Comparison of ENCODE assay signal across 23 cellular contexts in genomic region chr11:128909438-128910125, GRCh38. TPM values are rescaled to one million over a fixed set of nuclear protein-coding genes. Genes with fewer than 3 reads are reported as not detected.
DNase-seq lines count a peak whose midpoint lies in the region; ATAC-seq, FAIRE-seq and TF ChIP-seq lines count a peak whose summit lies in the region.
"Had no signal": no experiment of that assay in that cellular context is flagged by ENCODE, and none has a peak within 500 bp of the region (broad histone marks: within the 10 kb centered on the region; RNA-seq: fewer than 3 reads in every experiment).

No MANE protein-coding gene starts in this region.

- H4K20me1 ChIP-seq in fibroblast of lung (ENCODE audit: control insufficient read depth, extremely low read depth, insufficient read depth, low read length) = no peaks in the 10 kb centered on the region

- no peak overlapping the region for H3K4me3 Mint-ChIP-seq in natural killer cell treated with Interleukin-12 subunit alpha and Interleukin-12 subunit beta and Interleukin-15 and Interleukin-18, amount 100 ng/mL, for 72 hours
- no peak overlapping the region for H3K4me3 Mint-ChIP-seq in natural killer cell
- H3K4me3 Mint-ChIP-seq: CD4-positive, alpha-beta memory T cell had no signal

- H3K4me1 ChIP-seq in fibroblast of lung (ENCODE audit: control insufficient read depth, extremely low read depth, insufficient read depth, low read length) = peaks cover 19% of the 10 kb centered on the region
- H3K4me1 ChIP-seq in subcutaneous abdominal adipose tissue (ENCODE audit: control insufficient read depth in 5 of 5, insufficient read depth in 5 of 5, low read length in 5 of 5) = peaks cover 0 to 50% (median 25%) of the 10 kb centered on the region in 5 donors

- no peak overlapping the region for H3K9ac ChIP-seq in fibroblast of lung (ENCODE audit: insufficient read depth, low read length)
- H3K9ac ChIP-seq in subcutaneous abdominal adipose tissue (ENCODE audit: low read length in 5 of 5) = no peak overlapping the region
- H3K9ac ChIP-seq: KMS-11 had no signal

- TF ChIP-seq CTCF in natural killer cell (IDR thresholded peaks at IDR 0.05) (no peak), bronchial epithelial cell (IDR thresholded peaks at IDR 0.05; ENCODE audit: insufficient read depth, low read length, severe bottlenecking) (no peak), fibroblast of lung (conservative IDR thresholded peaks at IDR 0.05 in 1 of 2, IDR thresholded peaks at IDR 0.05 in 1 of 2; ENCODE audit: low read depth in 1 of 2, low read length in 2 of 2) (no peak)

- H3K4me1 Mint-ChIP-seq in natural killer cell treated with Interleukin-12 subunit alpha and Interleukin-12 subunit beta and Interleukin-15 and Interleukin-18, amount 100 ng/mL, for 72 hours (ENCODE audit: low read depth in 2 of 2) = peaks cover 7% of the 10 kb centered on the region in 2 donors
- H3K4me1 Mint-ChIP-seq in natural killer cell = peaks cover 8 to 15% of the 10 kb centered on the region in 2 donors

- peak overlapping the region; percentile 59 for H3K4me2 ChIP-seq in fibroblast of lung (ENCODE audit: extremely low read depth, insufficient read depth, low read length)
- H3K4me2 ChIP-seq: KMS-11 had no signal

- H3K9me3 Mint-ChIP-seq in natural killer cell treated with Interleukin-12 subunit alpha and Interleukin-12 subunit beta and Interleukin-15 and Interleukin-18, amount 100 ng/mL, for 72 hours = no peaks in the 10 kb centered on the region
- no peaks in the 10 kb centered on the region for H3K9me3 Mint-ChIP-seq in natural killer cell
- H3K9me3 Mint-ChIP-seq: CD4-positive, alpha-beta memory T cell had no signal

- H3K9me3 ChIP-seq in fibroblast of lung (ENCODE audit: control insufficient read depth, insufficient read depth, low read depth, low read length) (no peaks in the 10 kb centered on the region), subcutaneous abdominal adipose tissue (ENCODE audit: control insufficient read depth in 5 of 5, low read length in 5 of 5) (no peaks in the 10 kb centered on the region)
- H3K9me3 ChIP-seq: BE2C had no signal

- H3K4me3 ChIP-seq in bronchial epithelial cell (ENCODE audit: low read depth, low read length) (no peak overlapping the region), fibroblast of lung (replicated peaks in 1 of 4; ENCODE audit: control extremely low read depth in 1 of 4, insufficient read depth in 1 of 4, low read depth in 3 of 4, low read length in 4 of 4) (no peak overlapping the region), subcutaneous abdominal adipose tissue (ENCODE audit: low read depth in 1 of 5, low read length in 5 of 5) (no peak overlapping the region)
- H3K4me3 ChIP-seq: PC-9 had no signal

- peak; percentile 81 for FAIRE-seq in bronchial epithelial cell (lab: Jason Lieb, UNC)
- FAIRE-seq: A204.1, GM12892, GM18507, H1 had no signal

- H3K79me2 ChIP-seq in fibroblast of lung (ENCODE audit: control insufficient read depth, insufficient read depth, low read length) = no peaks in the 10 kb centered on the region

- H3K27ac Mint-ChIP-seq in natural killer cell treated with Interleukin-12 subunit alpha and Interleukin-12 subunit beta and Interleukin-15 and Interleukin-18, amount 100 ng/mL, for 72 hours = no peak overlapping the region
- no peak overlapping the region for H3K27ac Mint-ChIP-seq in natural killer cell
- H3K27ac Mint-ChIP-seq: CD4-positive, alpha-beta memory T cell had no signal

- H3K27ac ChIP-seq in fibroblast of lung (ENCODE audit: insufficient read depth, low read length) (no peak overlapping the region), subcutaneous abdominal adipose tissue (ENCODE audit: low read depth, low read length) (peak overlapping the region; percentile 55)
- H3K27ac ChIP-seq: KMS-11, PC-9 had no signal

- peaks cover 29 to 39% of the 10 kb centered on the region in 2 donors for H3K27me3 Mint-ChIP-seq in natural killer cell treated with Interleukin-12 subunit alpha and Interleukin-12 subunit beta and Interleukin-15 and Interleukin-18, amount 100 ng/mL, for 72 hours
- peaks cover 48 to 63% of the 10 kb centered on the region in 2 donors for H3K27me3 Mint-ChIP-seq in natural killer cell (ENCODE audit: low read depth in 2 of 2)

- peaks cover 2% of the 10 kb centered on the region for H3K36me3 ChIP-seq in bronchial epithelial cell (ENCODE audit: control insufficient read depth, insufficient read depth, low read length)
- no peaks in the 10 kb centered on the region for H3K36me3 ChIP-seq in fibroblast of lung (ENCODE audit: control insufficient read depth, insufficient read depth, low read length)
- peaks cover 0 to 4% (median 0%) of the 10 kb centered on the region in 5 donors for H3K36me3 ChIP-seq in subcutaneous abdominal adipose tissue (ENCODE audit: control insufficient read depth in 5 of 5, insufficient read depth in 5 of 5, low read length in 5 of 5)
- H3K36me3 ChIP-seq: BE2C had no signal

- no peak for ATAC-seq in natural killer cell treated with Interleukin-12 subunit alpha and Interleukin-12 subunit beta and Interleukin-15 and Interleukin-18, amount 100 ng/mL, for 72 hours
- no peak for ATAC-seq in natural killer cell
- no peak for ATAC-seq in HG03097 (IDR thresholded peaks at IDR 0.05; ENCODE audit: low FRiP score, unreplicated experiment)
- ATAC-seq: Right ventricle myocardium inferior had no signal

- H3K36me3 Mint-ChIP-seq in natural killer cell treated with Interleukin-12 subunit alpha and Interleukin-12 subunit beta and Interleukin-15 and Interleukin-18, amount 100 ng/mL, for 72 hours = no peaks in the 10 kb centered on the region
- no peaks in the 10 kb centered on the region for H3K36me3 Mint-ChIP-seq in natural killer cell
- H3K36me3 Mint-ChIP-seq: CD4-positive, alpha-beta memory T cell had no signal

- H3K27me3 ChIP-seq in bronchial epithelial cell (ENCODE audit: control insufficient read depth, insufficient read depth, low read length) (no peaks in the 10 kb centered on the region), fibroblast of lung (ENCODE audit: control insufficient read depth, insufficient read depth, low read length) (no peaks in the 10 kb centered on the region), subcutaneous abdominal adipose tissue (ENCODE audit: control insufficient read depth in 5 of 5, insufficient read depth in 4 of 5, low read length in 5 of 5) (peaks cover 0 to 6% (median 0%) of the 10 kb centered on the region in 5 donors)

- no peak overlapping the region for H2AFZ ChIP-seq in fibroblast of lung (ENCODE audit: low read length)
- H2AFZ ChIP-seq: PC-9 had no signal

- DNase-seq in natural killer cell treated with Interleukin-12 subunit alpha and Interleukin-12 subunit beta and Interleukin-15 and Interleukin-18, amount 100 ng/mL, for 72 hours (ENCODE audit: low spot score) = peak; percentile 32
- no peak for DNase-seq in natural killer cell
- peak; percentile 82 for DNase-seq in bronchial epithelial cell (ENCODE audit: low read depth)
- no peak for DNase-seq in fibroblast of lung (ENCODE audit: low read depth in 2 of 2)
- DNase-seq in germinal center (ENCODE audit: low spot score) = no peak
- no peak for DNase-seq in DMS 273 treated with DMSO at 0.1 percent for 48 hours (lab: John Stamatoyannopoulos, UW)
- DNase-seq: BE2C; Calu3; CD4-positive, alpha-beta memory T cell; NCI-H1417; NCI-H187 treated with DMSO at 0.1 percent for 48 hours; NCI-H226; NCI-H524; NCI-H82 had no signal

- intact Hi-C loops in natural killer cell (cut with micrococcal nuclease) = no loop called here

RNA-seq across cellular contexts. Expression of gene KCNJ5, which starts 18.4 kb away (rescaled TPM):
- total RNA-seq in natural killer cell treated with Interleukin-12 subunit alpha and Interleukin-12 subunit beta and Interleukin-15 and Interleukin-18, amount 100 ng/mL, for 72 hours = not detected
- total RNA-seq in natural killer cell = under 1 TPM; 0.09 to 0.18 (median 0.15) TPM
- 13.2 and 15.5 TPM in 2 replicates for total RNA-seq in bronchial epithelial cell
- total RNA-seq in fibroblast of lung = 0.33 and 0.51 TPM in 2 replicates
- 0.15 and 0.24 TPM in 2 replicates for polyA plus RNA-seq in fibroblast of lung
- polyA plus RNA-seq in fibroblast of lung (2012) = 0.26 and 0.32 TPM in 2 replicates
- polyA minus RNA-seq in fibroblast of lung (ENCODE audit: low replicate concordance) = not detected in 2 replicates
- total RNA-seq: Calu3, H1 had no signal
- polyA plus RNA-seq: CD4-positive, alpha-beta memory T cell had no signal

RNA-seq across cellular contexts. Expression of gene TP53AIP1, which starts 33.1 kb away (rescaled TPM):
- not detected for total RNA-seq in natural killer cell treated with Interleukin-12 subunit alpha and Interleukin-12 subunit beta and Interleukin-15 and Interleukin-18, amount 100 ng/mL, for 72 hours
- not detected for total RNA-seq in natural killer cell
- total RNA-seq in bronchial epithelial cell = 1.3 and 4.6 TPM in 2 replicates
- not detected in 2 replicates for total RNA-seq in fibroblast of lung
- polyA plus RNA-seq in fibroblast of lung = not detected in 2 replicates
- polyA plus RNA-seq in fibroblast of lung (2012) = not detected in 2 replicates
- polyA minus RNA-seq in fibroblast of lung (ENCODE audit: low replicate concordance) = not detected in 2 replicates
- total RNA-seq: CD4-positive, alpha-beta memory T cell; H1; PC-9; Right ventricle myocardium inferior had no signal
- polyA plus RNA-seq: CD4-positive, alpha-beta memory T cell had no signal

RNA-seq across cellular contexts. Expression of gene KCNJ1, which starts 42.5 kb away (rescaled TPM):
- total RNA-seq in natural killer cell treated with Interleukin-12 subunit alpha and Interleukin-12 subunit beta and Interleukin-15 and Interleukin-18, amount 100 ng/mL, for 72 hours = not detected
- total RNA-seq in natural killer cell = not detected
- total RNA-seq in bronchial epithelial cell = under 0.01 TPM in 1 of 2 replicates, not detected in the other
- total RNA-seq in fibroblast of lung = under 0.01 TPM in 1 of 2 replicates, not detected in the other
- polyA plus RNA-seq in fibroblast of lung = 0.08 TPM in 1 of 2 replicates, not detected in the other
- polyA plus RNA-seq in fibroblast of lung (2012) = not detected in 2 replicates
- polyA minus RNA-seq in fibroblast of lung (ENCODE audit: low replicate concordance) = not detected in 2 replicates
- total RNA-seq: Calu3, PC-9, Right ventricle myocardium inferior had no signal

Comparison
In these comparisons a context has a peak if more than half of its experiments do, and no peak if none do; other contexts are left out.
1. DNase-seq: peak in natural killer cell treated with Interleukin-12 subunit alpha and Interleukin-12 subunit beta and Interleukin-15 and Interleukin-18, amount 100 ng/mL, for 72 hours (single experiment) and bronchial epithelial cell (single experiment); none in natural killer cell (single experiment), fibroblast of lung (0 of 2), germinal center (single experiment) and DMS 273 treated with DMSO at 0.1 percent for 48 hours (single experiment).